ENCODE assay signal across 8 cellular contexts in the genomic region with DNA sequence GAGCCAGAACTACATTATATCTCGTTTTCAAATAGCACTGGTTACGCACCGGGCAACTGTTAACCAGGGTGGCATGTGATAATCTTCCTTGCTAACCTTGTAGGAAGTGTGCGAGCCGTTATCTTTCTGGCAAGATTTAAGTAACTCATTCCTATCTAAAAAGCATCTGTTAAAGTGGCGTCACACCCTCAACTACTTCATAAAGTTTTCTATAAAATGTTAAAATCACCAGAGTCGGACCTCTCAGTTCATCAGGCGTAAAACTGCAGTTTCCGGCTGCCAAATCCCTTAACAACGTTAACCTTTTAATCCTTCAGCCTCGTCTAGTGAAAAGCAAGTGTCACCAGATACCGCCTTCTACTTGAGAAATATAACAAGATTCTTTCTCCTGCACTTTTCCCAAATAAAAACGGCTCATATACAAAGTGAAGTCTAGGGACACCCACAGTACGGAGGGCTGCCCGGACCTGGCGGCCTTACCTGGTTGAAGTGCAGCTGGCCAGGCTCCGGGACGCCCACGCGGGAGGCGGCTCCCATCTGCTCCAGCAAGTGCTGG.
DNase-seq lines count a peak whose midpoint lies in the region; TF ChIP-seq lines count a peak whose summit lies in the region.

No MANE protein-coding gene starts in this region.

- peaks cover 7% of the 10 kb centered on the region for H3K27me3 Mint-ChIP-seq in activated naive CD4-positive, alpha-beta T cell treated with anti-CD3 and anti-CD28 coated beads, Interleukin-2, amount 10 ng/mL, durations not matched to agents 7 days and 5 days

- H3K9me3 ChIP-seq in HEK293 (ENCODE audit: control insufficient read depth, insufficient read depth, low read depth, low read length) (no peaks in the 10 kb centered on the region), MM.1S (replicated peaks; ENCODE audit: insufficient read depth, low read length) (no peaks in the 10 kb centered on the region), iPS DF 6.9 (ENCODE audit: control insufficient read depth, insufficient read depth, low read length) (no peaks in the 10 kb centered on the region)

- H2AFZ ChIP-seq in MM.1S (ENCODE audit: low read length), result peak overlapping the region; percentile 83

- peak overlapping the region; percentile 98 for H3K27ac Mint-ChIP-seq in activated naive CD4-positive, alpha-beta T cell treated with anti-CD3 and anti-CD28 coated beads, Interleukin-2, amount 10 ng/mL, durations not matched to agents 7 days and 5 days

- DNase-seq in MM.1S (peak; percentile 52), iPS DF 6.9 (ENCODE audit: low read depth, low spot score) (no peak), NCI-H345 (lab: John Stamatoyannopoulos, UW) (no peak)
- DNase-seq in activated naive CD4-positive, alpha-beta T cell treated with anti-CD3 and anti-CD28 coated beads, Interleukin-2, amount 10 ng/mL, durations not matched to agents 7 days and 5 days, result peak; percentile 27
- peak; percentile 61 to 69 for DNase-seq in stimulated activated CD4-positive, alpha-beta T cell treated with anti-CD3 and anti-CD28 coated beads, Interleukin-15, amount 100 ng/mL, for 48 hours (ENCODE audit: low read depth in 2 of 2)
- DNase-seq in activated effector memory CD4-positive, alpha-beta T cell treated with anti-CD3 and anti-CD28 coated beads, Interleukin-2, amount 50 U/mL, for 16 hours, result no peak

- H3K4me3 Mint-ChIP-seq in activated naive CD4-positive, alpha-beta T cell treated with anti-CD3 and anti-CD28 coated beads, Interleukin-2, amount 10 ng/mL, durations not matched to agents 7 days and 5 days, result peak overlapping the region; percentile 83

- H3K36me3 ChIP-seq in HEK293 (ENCODE audit: control insufficient read depth in 2 of 2, insufficient read depth in 1 of 2, low read length in 2 of 2) (no peaks in the 10 kb centered on the region), MM.1S (replicated peaks; ENCODE audit: insufficient read depth, low read length) (no peaks in the 10 kb centered on the region), iPS DF 6.9 (ENCODE audit: control insufficient read depth, insufficient read depth, low read length) (no peaks in the 10 kb centered on the region)

- POLR2A ChIA-PET in HEK293 (lab: Yijun Ruan, JAX), result interaction anchor here (0.6 kb wide), 1 partner anchor 752 kb away, joined by 3 read pairs; no protein-coding TSS in a partner anchor

- CTCF ChIA-PET in HEK293 (lab: Yijun Ruan, JAX), result no interaction called here
- CTCF ChIA-PET in activated naive CD4-positive, alpha-beta T cell treated with anti-CD3 and anti-CD28 coated beads, Interleukin-2, amount 10 ng/mL, durations not matched to agents 7 days and 5 days (lab: Charles Lee), result interaction anchor here (1.1 to 2.6 kb wide), 2 partner anchors 86 to 102 kb away, joined by 3 to 29 read pairs; no protein-coding TSS in a partner anchor

- H3K36me3 Mint-ChIP-seq in activated naive CD4-positive, alpha-beta T cell treated with anti-CD3 and anti-CD28 coated beads, Interleukin-2, amount 10 ng/mL, durations not matched to agents 7 days and 5 days, result peaks cover 30% of the 10 kb centered on the region

- H3K27ac ChIP-seq in HEK293 (ENCODE audit: extremely low read depth, low read depth, low read length) (peak overlapping the region; percentile 66; the same call in 1 of the 2 replicates), MM.1S (ENCODE audit: low read length) (peak overlapping the region; percentile 92), iPS DF 6.9 (ENCODE audit: low read length) (no peak overlapping the region)

- no peaks in the 10 kb centered on the region for H3K9me3 Mint-ChIP-seq in activated naive CD4-positive, alpha-beta T cell treated with anti-CD3 and anti-CD28 coated beads, Interleukin-2, amount 10 ng/mL, durations not matched to agents 7 days and 5 days

- H3F3A ChIP-seq in MM.1S (ENCODE audit: insufficient read depth, low read length), result peaks cover 25% of the 10 kb centered on the region

- no CpG with 5 or more reads among the region's 21 CpGs for WGBS in iPS DF 6.9 (ENCODE audit: insufficient coverage, insufficient read length)

- H3K4me3 ChIP-seq in GM12875 (ENCODE audit: low read depth, low read length) (peak overlapping the region; percentile 65), HEK293 (ENCODE audit: low read depth, low read length) (peak overlapping the region; percentile 56), MM.1S (ENCODE audit: low read length) (peak overlapping the region; percentile 78), iPS DF 6.9 (ENCODE audit: low read length) (peak overlapping the region; percentile 53)

- peaks cover 54% of the 10 kb centered on the region for H3K4me1 Mint-ChIP-seq in activated naive CD4-positive, alpha-beta T cell treated with anti-CD3 and anti-CD28 coated beads, Interleukin-2, amount 10 ng/mL, durations not matched to agents 7 days and 5 days

- H3K9me2 ChIP-seq in MM.1S (replicated peaks; ENCODE audit: insufficient read depth, low read length), result no peaks in the 10 kb centered on the region

- peaks cover 51% of the 10 kb centered on the region for H3K79me2 ChIP-seq in MM.1S (ENCODE audit: low read length)

- H3K4me2 ChIP-seq in MM.1S (ENCODE audit: low read depth, low read length), result peak overlapping the region; percentile 79

- peak overlapping the region; percentile 77 for H3K9ac ChIP-seq in MM.1S (ENCODE audit: low read length)

- H3K27me3 ChIP-seq in MM.1S (replicated peaks; ENCODE audit: insufficient read depth, low read length) (no peaks in the 10 kb centered on the region), iPS DF 6.9 (ENCODE audit: control insufficient read depth, insufficient read depth, low read length) (no peaks in the 10 kb centered on the region)

- H3K4me1 ChIP-seq in HEK293 (ENCODE audit: control insufficient read depth, insufficient read depth, low read length) (no peaks in the 10 kb centered on the region), MM.1S (ENCODE audit: low read length) (peaks cover 25% of the 10 kb centered on the region; the same call in 1 of the 2 replicates), iPS DF 6.9 (ENCODE audit: control insufficient read depth, insufficient read depth, low read length) (peaks cover 1% of the 10 kb centered on the region; the same call in 1 of the 2 replicates)

- TF ChIP-seq CTCF in GM12875 (IDR thresholded peaks at IDR 0.05; ENCODE audit: borderline replicate concordance, insufficient read depth, low read depth, low read length) (no peak), HEK293 (tag by site-specific recombination; IDR thresholded peaks at IDR 0.05) (no peak), MM.1S (IDR thresholded peaks at IDR 0.05; ENCODE audit: low read length) (no peak)

- H4K20me1 ChIP-seq in MM.1S (ENCODE audit: insufficient read depth, low read length), result no peaks in the 10 kb centered on the region

TF ChIP-seq in HEK293, 187 proteins besides CTCF, POLR2A, EP300 and RAD21 (continues in another document):
- TF ChIP-seq, protein P1, sequence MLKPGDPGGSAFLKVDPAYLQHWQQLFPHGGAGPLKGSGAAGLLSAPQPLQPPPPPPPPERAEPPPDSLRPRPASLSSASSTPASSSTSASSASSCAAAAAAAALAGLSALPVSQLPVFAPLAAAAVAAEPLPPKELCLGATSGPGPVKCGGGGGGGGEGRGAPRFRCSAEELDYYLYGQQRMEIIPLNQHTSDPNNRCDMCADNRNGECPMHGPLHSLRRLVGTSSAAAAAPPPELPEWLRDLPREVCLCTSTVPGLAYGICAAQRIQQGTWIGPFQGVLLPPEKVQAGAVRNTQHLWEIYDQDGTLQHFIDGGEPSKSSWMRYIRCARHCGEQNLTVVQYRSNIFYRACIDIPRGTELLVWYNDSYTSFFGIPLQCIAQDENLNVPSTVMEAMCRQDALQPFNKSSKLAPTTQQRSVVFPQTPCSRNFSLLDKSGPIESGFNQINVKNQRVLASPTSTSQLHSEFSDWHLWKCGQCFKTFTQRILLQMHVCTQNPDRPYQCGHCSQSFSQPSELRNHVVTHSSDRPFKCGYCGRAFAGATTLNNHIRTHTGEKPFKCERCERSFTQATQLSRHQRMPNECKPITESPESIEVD (tag by site-specific recombination; IDR thresholded peaks at IDR 0.05), result no peak
- TF ChIP-seq, protein P2, sequence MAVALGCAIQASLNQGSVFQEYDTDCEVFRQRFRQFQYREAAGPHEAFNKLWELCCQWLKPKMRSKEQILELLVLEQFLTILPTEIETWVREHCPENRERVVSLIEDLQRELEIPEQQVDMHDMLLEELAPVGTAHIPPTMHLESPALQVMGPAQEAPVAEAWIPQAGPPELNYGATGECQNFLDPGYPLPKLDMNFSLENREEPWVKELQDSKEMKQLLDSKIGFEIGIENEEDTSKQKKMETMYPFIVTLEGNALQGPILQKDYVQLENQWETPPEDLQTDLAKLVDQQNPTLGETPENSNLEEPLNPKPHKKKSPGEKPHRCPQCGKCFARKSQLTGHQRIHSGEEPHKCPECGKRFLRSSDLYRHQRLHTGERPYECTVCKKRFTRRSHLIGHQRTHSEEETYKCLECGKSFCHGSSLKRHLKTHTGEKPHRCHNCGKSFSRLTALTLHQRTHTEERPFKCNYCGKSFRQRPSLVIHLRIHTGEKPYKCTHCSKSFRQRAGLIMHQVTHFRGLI (tag by site-specific recombination; IDR thresholded peaks at IDR 0.05), result no peak
- TF ChIP-seq, protein P3, sequence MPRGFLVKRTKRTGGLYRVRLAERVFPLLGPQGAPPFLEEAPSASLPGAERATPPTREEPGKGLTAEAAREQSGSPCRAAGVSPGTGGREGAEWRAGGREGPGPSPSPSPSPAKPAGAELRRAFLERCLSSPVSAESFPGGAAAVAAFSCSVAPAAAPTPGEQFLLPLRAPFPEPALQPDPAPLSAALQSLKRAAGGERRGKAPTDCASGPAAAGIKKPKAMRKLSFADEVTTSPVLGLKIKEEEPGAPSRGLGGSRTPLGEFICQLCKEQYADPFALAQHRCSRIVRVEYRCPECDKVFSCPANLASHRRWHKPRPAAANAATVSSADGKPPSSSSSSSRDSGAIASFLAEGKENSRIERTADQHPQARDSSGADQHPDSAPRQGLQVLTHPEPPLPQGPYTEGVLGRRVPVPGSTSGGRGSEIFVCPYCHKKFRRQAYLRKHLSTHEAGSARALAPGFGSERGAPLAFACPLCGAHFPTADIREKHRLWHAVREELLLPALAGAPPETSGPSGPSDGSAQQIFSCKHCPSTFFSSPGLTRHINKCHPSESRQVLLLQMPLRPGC (tag by site-specific recombination; IDR thresholded peaks at IDR 0.05), result no peak
- TF ChIP-seq ZNF548 (tag by site-specific recombination; IDR thresholded peaks at IDR 0.05) (no peak), SP2 (tag by site-specific recombination; IDR thresholded peaks at IDR 0.05) (peak; percentile 51)
- TF ChIP-seq, protein P4, sequence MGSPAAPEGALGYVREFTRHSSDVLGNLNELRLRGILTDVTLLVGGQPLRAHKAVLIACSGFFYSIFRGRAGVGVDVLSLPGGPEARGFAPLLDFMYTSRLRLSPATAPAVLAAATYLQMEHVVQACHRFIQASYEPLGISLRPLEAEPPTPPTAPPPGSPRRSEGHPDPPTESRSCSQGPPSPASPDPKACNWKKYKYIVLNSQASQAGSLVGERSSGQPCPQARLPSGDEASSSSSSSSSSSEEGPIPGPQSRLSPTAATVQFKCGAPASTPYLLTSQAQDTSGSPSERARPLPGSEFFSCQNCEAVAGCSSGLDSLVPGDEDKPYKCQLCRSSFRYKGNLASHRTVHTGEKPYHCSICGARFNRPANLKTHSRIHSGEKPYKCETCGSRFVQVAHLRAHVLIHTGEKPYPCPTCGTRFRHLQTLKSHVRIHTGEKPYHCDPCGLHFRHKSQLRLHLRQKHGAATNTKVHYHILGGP (tag by site-specific recombination; IDR thresholded peaks at IDR 0.05), result no peak

Comparison
In these comparisons a context has a peak if more than half of its experiments do, and no peak if none do; other contexts are left out.
1. DNase-seq: peak in MM.1S (single experiment), activated naive CD4-positive, alpha-beta T cell treated with anti-CD3 and anti-CD28 coated beads, Interleukin-2, amount 10 ng/mL, durations not matched to agents 7 days and 5 days (single experiment) and stimulated activated CD4-positive, alpha-beta T cell treated with anti-CD3 and anti-CD28 coated beads, Interleukin-15, amount 100 ng/mL, for 48 hours (2 of 2); none in iPS DF 6.9 (single experiment), NCI-H345 (single experiment) and activated effector memory CD4-positive, alpha-beta T cell treated with anti-CD3 and anti-CD28 coated beads, Interleukin-2, amount 50 U/mL, for 16 hours (single experiment).
2. Peak in every context shown above with its lines, with median percentiles within 50 percentile points of each other: H3K4me3 ChIP-seq.